Comparison of ENCODE assay signal across 10 cellular contexts in the genomic region with DNA sequence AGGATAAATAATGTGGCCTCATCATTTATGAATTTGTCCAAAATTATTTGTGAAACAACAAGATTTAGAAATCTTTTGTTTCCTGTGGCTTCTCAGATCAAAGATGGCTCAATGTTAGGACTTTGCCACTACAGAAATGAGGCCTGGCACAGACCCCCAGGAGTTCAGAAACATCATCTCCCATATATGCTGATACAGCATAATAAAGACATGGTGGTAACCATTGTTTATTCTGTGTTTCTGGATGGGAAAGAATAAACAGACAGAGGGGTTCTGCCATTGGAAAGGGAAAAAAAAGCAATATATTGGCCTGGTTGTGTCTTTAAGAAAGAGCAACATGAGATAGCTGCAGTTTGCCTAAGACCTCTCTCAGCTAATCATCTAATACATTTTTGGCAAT. TPM values are rescaled to one million over a fixed set of nuclear protein-coding genes. Genes with fewer than 3 reads are reported as not detected.
"Had no signal": no experiment of that assay in that cellular context is flagged by ENCODE, and none has a peak within 500 bp of the region (broad histone marks: within the 10 kb centered on the region; RNA-seq: fewer than 3 reads in every experiment).

No MANE protein-coding gene starts in this region.

- H3K27ac Mint-ChIP-seq: GM23338, HFFc6, IgD-negative memory B cell had no signal

- DNase-seq: H7, HFFc6, KG1 had no signal

- H3K4me3 Mint-ChIP-seq: GM23338, HFFc6, IgD-negative memory B cell had no signal

- H3K27me3 Mint-ChIP-seq: IgD-negative memory B cell had no signal

- H3K4me3 ChIP-seq: GM23338, HAP-1 had no signal

- H3K9me3 ChIP-seq: HAP-1 had no signal

- ATAC-seq: GM23338, HCT116 had no signal

- H3K4me2 ChIP-seq: GM23338 had no signal

- H2AFZ ChIP-seq: GM23338 had no signal

- H3K4me1 ChIP-seq: HAP-1 had no signal

- H3K27ac ChIP-seq: HL-60 had no signal

- H3K36me3 ChIP-seq: HAP-1 had no signal

- H3K4me1 Mint-ChIP-seq: GM23338 had no signal

RNA-seq across cellular contexts. Expression of gene OR5AN1, which starts 6.9 kb away (rescaled TPM):
- total RNA-seq: GM23338, H4, H7, HFFc6, HT1080 had no signal
- polyA plus RNA-seq: GM23338, IgD-negative memory B cell had no signal
